9 cellular contexts compared by ENCODE assay signal in the genomic region with DNA sequence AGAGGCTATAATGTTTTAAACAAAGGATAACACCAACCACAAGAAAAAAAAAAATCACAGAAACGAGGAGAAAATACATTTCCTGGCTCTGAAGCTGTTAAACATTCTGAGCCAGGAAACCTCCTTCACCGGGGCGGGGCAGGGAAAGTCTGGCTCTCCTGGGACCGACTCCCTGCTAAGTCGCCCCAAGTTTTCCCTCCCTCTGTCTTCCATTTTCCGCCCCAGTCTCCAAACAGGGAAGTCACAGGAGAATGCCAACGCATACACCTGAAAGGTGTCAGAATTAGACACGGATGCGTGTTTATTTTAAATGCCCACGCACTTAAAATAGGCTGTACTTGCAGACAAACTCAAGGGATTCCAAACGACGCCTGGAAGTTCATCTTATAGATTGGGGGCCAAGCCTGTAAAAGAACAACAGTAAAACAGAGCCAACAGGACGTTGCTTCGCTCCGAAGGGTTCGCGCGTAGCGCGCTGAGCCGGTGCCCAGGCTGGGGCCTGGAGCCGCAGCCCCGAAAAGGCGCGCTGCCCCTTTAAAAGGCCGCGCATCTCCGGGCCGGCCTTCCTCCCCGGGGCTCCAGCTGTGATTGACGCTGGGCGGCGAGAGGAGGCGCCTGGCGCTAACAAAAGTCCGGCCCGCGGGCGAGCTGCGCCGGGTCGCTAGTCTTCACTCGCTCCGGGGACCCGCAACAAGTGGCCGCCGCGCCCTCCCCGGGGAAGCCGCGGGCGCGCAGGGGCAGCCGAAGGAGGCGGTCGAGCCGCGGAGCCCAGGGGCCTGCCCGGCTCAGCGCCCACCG. TPM values are rescaled to one million over a fixed set of nuclear protein-coding genes. Genes with fewer than 3 reads are reported as not detected.
DNase-seq lines count a peak whose midpoint lies in the region; ATAC-seq, FAIRE-seq and TF ChIP-seq lines count a peak whose summit lies in the region.
"Had no signal": no experiment of that assay in that cellular context is flagged by ENCODE, and none has a peak within 500 bp of the region (broad histone marks: within the 10 kb centered on the region; RNA-seq: fewer than 3 reads in every experiment).

Gene FBXL7 (plus strand): TSS at position 653 of the 798 bp plus-strand sequence.

- H3K4me3 Mint-ChIP-seq in T-helper 17 cell, result no peak within 1 kb of the TSS

- ATAC-seq in T-helper 17 cell, result no peak
- ATAC-seq: Panc1 had no signal

- H3K9me1 ChIP-seq in keratinocyte (ENCODE audit: control insufficient read depth, extremely low read depth, insufficient read depth, low read length), result no peaks in the 10 kb centered on the region

- H4K20me1 ChIP-seq in keratinocyte (ENCODE audit: control insufficient read depth, extremely low read depth, insufficient read depth, low read length) (no peaks in the 10 kb centered on the region), smooth muscle cell (ENCODE audit: low read depth) (peaks cover 26% of the 10 kb centered on the region)

- peaks cover 3% of the 10 kb centered on the region for H3K36me3 Mint-ChIP-seq in T-helper 17 cell (ENCODE audit: low read depth)

- no peak within 1 kb of the TSS for H3K27ac Mint-ChIP-seq in T-helper 17 cell

- H3K9me3 ChIP-seq in keratinocyte (ENCODE audit: control insufficient read depth, low read depth, low read length), result no peaks in the 10 kb centered on the region
- H3K9me3 ChIP-seq in smooth muscle cell (replicated peaks; ENCODE audit: low read depth), result no peaks in the 10 kb centered on the region
- H3K9me3 ChIP-seq in T-helper 17 cell (ENCODE audit: control insufficient read depth, low read length, poor library complexity, severe bottlenecking), result no peaks in the 10 kb centered on the region

- no peak for FAIRE-seq in keratinocyte (lab: Jason Lieb, UNC)

- H3K27ac ChIP-seq in keratinocyte (ENCODE audit: control insufficient read depth, insufficient read depth, low read length) (no peak within 1 kb of the TSS), smooth muscle cell (ENCODE audit: low read depth) (peak within 1 kb of the TSS; percentile 83)

- TF ChIP-seq CTCF in GM12865 (IDR thresholded peaks at IDR 0.05; ENCODE audit: insufficient read depth, low read depth, low read length, missing control alignments) (no peak), LNCaP clone FGC (IDR thresholded peaks at IDR 0.05; ENCODE audit: control insufficient read depth, extremely low read depth, insufficient read depth) (peak; percentile 40), keratinocyte (optimal IDR thresholded peaks at IDR 0.05 in 1 of 3, IDR thresholded peaks at IDR 0.05 in 1 of 3, conservative IDR thresholded peaks at IDR 0.05 in 1 of 3; ENCODE audit: extremely low read depth in 1 of 3, insufficient read depth in 2 of 3, low read length in 3 of 3) (no peak), smooth muscle cell (IDR thresholded peaks at IDR 0.05; ENCODE audit: borderline replicate concordance, insufficient read depth, poor library complexity, severe bottlenecking) (no peak)

- no peaks in the 10 kb centered on the region for H3K79me2 ChIP-seq in keratinocyte (ENCODE audit: control insufficient read depth, insufficient read depth, low read length)
- H3K79me2 ChIP-seq in smooth muscle cell (ENCODE audit: low read depth), result peaks cover 24% of the 10 kb centered on the region

- H3K27me3 ChIP-seq in keratinocyte (ENCODE audit: control insufficient read depth, extremely low read depth, insufficient read depth, low read length) (peaks cover 22% of the 10 kb centered on the region), smooth muscle cell (ENCODE audit: low read depth) (peaks cover 16% of the 10 kb centered on the region)

- DNase-seq in GM12865 (ENCODE audit: low read depth) (peak; percentile 22), LNCaP clone FGC (ENCODE audit: low read depth) (peak; percentile 33), cerebellum (ENCODE audit: low spot score) (peak; percentile 31), keratinocyte (ENCODE audit: low read depth, low spot score) (no peak), smooth muscle cell (lab: John Stamatoyannopoulos, UW; ENCODE audit: unreplicated experiment) (peak; percentile 50), T-helper 17 cell (no peak), NCI-H1436 (lab: John Stamatoyannopoulos, UW) (no peak)
- DNase-seq in activated CD8-positive, alpha-beta memory T cell treated with anti-CD3 and anti-CD28 coated beads for 24 hours, result no peak

- no peaks in the 10 kb centered on the region for H3K4me1 Mint-ChIP-seq in T-helper 17 cell

- H2AFZ ChIP-seq in keratinocyte (ENCODE audit: control insufficient read depth, low read length), result peak within 1 kb of the TSS; percentile 61
- peak within 1 kb of the TSS; percentile 100 for H2AFZ ChIP-seq in smooth muscle cell (ENCODE audit: low read depth)

- H3K4me3 ChIP-seq in GM12865 (ENCODE audit: low read depth, low read length) (no peak within 1 kb of the TSS), LNCaP clone FGC (ENCODE audit: low read depth, low read length) (peak within 1 kb of the TSS; percentile 60), keratinocyte (ENCODE audit: control insufficient read depth in 2 of 3, extremely low read depth in 1 of 3, insufficient read depth in 2 of 3, low read depth in 1 of 3, low read length in 3 of 3) (peak within 1 kb of the TSS; percentile 3 to 20 (median 4)), smooth muscle cell (peak within 1 kb of the TSS; percentile 76)

- dilution Hi-C loops in keratinocyte (cut with MboI; ENCODE audit: extremely low pct_ligation_motif_present, low sequenced_read_pairs), result no loop called here

- no peaks in the 10 kb centered on the region for H3K36me3 ChIP-seq in keratinocyte (ENCODE audit: control insufficient read depth in 2 of 2, extremely low read depth in 1 of 2, insufficient read depth in 2 of 2, low read length in 2 of 2)
- H3K36me3 ChIP-seq in smooth muscle cell (ENCODE audit: low read depth), result no peaks in the 10 kb centered on the region

- H3K9ac ChIP-seq in keratinocyte (ENCODE audit: control insufficient read depth, extremely low read depth, insufficient read depth, low read length) (no peak within 1 kb of the TSS), smooth muscle cell (ENCODE audit: low read depth) (peak within 1 kb of the TSS; percentile 68)

- H3K4me1 ChIP-seq in keratinocyte (ENCODE audit: control insufficient read depth, extremely low read depth, insufficient read depth, low read length), result no peaks in the 10 kb centered on the region
- H3K4me1 ChIP-seq in smooth muscle cell (ENCODE audit: low read depth), result peaks cover 17% of the 10 kb centered on the region

- H3K4me2 ChIP-seq in keratinocyte (ENCODE audit: control insufficient read depth, extremely low read depth, insufficient read depth, low read depth, low read length), result peak within 1 kb of the TSS; percentile 42
- H3K4me2 ChIP-seq in smooth muscle cell, result peak within 1 kb of the TSS; percentile 99

- H3F3A ChIP-seq in smooth muscle cell (ENCODE audit: low read depth), result peaks cover 10% of the 10 kb centered on the region

- H3K27me3 Mint-ChIP-seq in T-helper 17 cell, result peaks cover 28% of the 10 kb centered on the region

- WGBS in smooth muscle cell (ENCODE audit: low lambda C conversion rate), result under 1% methylated on average over 48 of the region's 61 CpGs

RNA-seq across cellular contexts. Expression of gene FBXL7, which starts in this region (rescaled TPM):
- total RNA-seq in cerebellum, result 7.8 TPM
- 0.15 to 0.29 TPM (median 0.22 TPM) in 3 replicates for polyA plus RNA-seq in keratinocyte
- not detected for polyA plus RNA-seq in keratinocyte (2011; ENCODE audit: low read depth)
- polyA plus RNA-seq in keratinocyte (2011; cell fraction: cytosol; rRNA removed), result 0.17 and 0.23 TPM in 2 replicates
- 0.34 and 0.48 TPM in 2 replicates for polyA plus RNA-seq in keratinocyte (2011; cell fraction: nucleus; rRNA removed)
- 0.04 and 0.22 TPM in 2 replicates for polyA plus RNA-seq in keratinocyte (2012; ENCODE audit: low replicate concordance)
- 0.30 to 0.48 TPM (median 0.40 TPM) in 3 replicates for polyA minus RNA-seq in keratinocyte
- not detected for polyA minus RNA-seq in keratinocyte (2011; cell fraction: cytosol; rRNA and poly(A)+ RNA removed)
- 0.42 and 0.54 TPM in 2 replicates for polyA minus RNA-seq in keratinocyte (2011; cell fraction: nucleus; rRNA and poly(A)+ RNA removed)
- 20.2 and 20.5 TPM in 2 replicates for total RNA-seq in smooth muscle cell
- 10.1 and 21.0 TPM in 2 replicates for polyA plus RNA-seq in smooth muscle cell
- not detected for total RNA-seq in T-helper 17 cell

Comparison
In these comparisons a context has a peak if more than half of its experiments do, and no peak if none do; other contexts are left out.
1. DNase-seq: peak in GM12865 (single experiment), LNCaP clone FGC (single experiment), cerebellum (single experiment) and smooth muscle cell (single experiment); none in keratinocyte (single experiment), T-helper 17 cell (0 of 3), NCI-H1436 (single experiment) and activated CD8-positive, alpha-beta memory T cell treated with anti-CD3 and anti-CD28 coated beads for 24 hours (single experiment).